ENCODE assay signal across 1 cellular context in the genomic region with DNA sequence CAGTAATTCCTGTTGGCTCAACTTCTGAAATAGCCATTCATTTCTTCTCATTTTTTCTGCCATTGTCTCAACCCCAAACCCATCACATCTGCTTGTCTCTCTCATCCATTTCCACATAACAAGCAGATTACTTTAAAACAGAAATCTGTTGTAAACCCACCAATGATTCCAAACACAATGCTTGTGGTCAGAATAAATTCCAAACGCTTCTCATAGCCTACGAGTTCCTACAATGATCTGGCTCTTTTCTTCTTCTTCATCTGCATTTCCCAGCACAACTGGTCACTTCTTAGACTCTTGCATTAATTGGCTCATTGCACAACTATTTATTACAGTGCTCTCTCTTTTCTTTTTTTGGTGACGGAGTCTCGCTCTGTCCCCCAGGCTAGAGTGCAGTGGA.
TF ChIP-seq lines count a peak whose summit lies in the region.

No MANE protein-coding gene starts in this region.

TF ChIP-seq in IMR-90, 13 proteins besides CTCF, POLR2A, EP300 and RAD21 (continued from another document):
- TF ChIP-seq SMC3 (IDR thresholded peaks at IDR 0.05; ENCODE audit: low read depth, low read length) (no peak), MXI1 (IDR thresholded peaks at IDR 0.05; ENCODE audit: borderline replicate concordance, low read depth, low read length) (no peak), BHLHE40 (IDR thresholded peaks at IDR 0.05; ENCODE audit: low read depth, low read length) (no peak), CHD1 (IDR thresholded peaks at IDR 0.05; ENCODE audit: low read depth, low read length) (no peak), RFX5 (IDR thresholded peaks at IDR 0.05; ENCODE audit: low read depth, low read length) (no peak), MAFK (IDR thresholded peaks at IDR 0.05; ENCODE audit: low read depth, low read length) (no peak), CEBPB (IDR thresholded peaks at IDR 0.05; ENCODE audit: low read depth, low read length) (no peak), NFE2L2 (IDR thresholded peaks at IDR 0.05; ENCODE audit: low read depth, low read length) (no peak), MAZ (IDR thresholded peaks at IDR 0.05; ENCODE audit: borderline replicate concordance, low read depth, low read length) (no peak), FOS (IDR thresholded peaks at IDR 0.05; ENCODE audit: low read depth, low read length) (no peak)
- TF ChIP-seq, protein P1, sequence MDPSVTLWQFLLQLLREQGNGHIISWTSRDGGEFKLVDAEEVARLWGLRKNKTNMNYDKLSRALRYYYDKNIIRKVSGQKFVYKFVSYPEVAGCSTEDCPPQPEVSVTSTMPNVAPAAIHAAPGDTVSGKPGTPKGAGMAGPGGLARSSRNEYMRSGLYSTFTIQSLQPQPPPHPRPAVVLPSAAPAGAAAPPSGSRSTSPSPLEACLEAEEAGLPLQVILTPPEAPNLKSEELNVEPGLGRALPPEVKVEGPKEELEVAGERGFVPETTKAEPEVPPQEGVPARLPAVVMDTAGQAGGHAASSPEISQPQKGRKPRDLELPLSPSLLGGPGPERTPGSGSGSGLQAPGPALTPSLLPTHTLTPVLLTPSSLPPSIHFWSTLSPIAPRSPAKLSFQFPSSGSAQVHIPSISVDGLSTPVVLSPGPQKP (IDR thresholded peaks at IDR 0.05; ENCODE audit: borderline replicate concordance, low read depth, low read length) = no peak
